26 cellular contexts compared by ENCODE assay signal in genomic region chr16:53629151-53629550, GRCh38.
"Had no signal": no experiment of that assay in that cellular context is flagged by ENCODE, and none has a peak within 500 bp of the region (broad histone marks: within the 10 kb centered on the region; RNA-seq: fewer than 3 reads in every experiment).

No MANE protein-coding gene starts in this region.

- ATAC-seq: activated CD8-positive, alpha-beta memory T cell treated with anti-CD3 and anti-CD28 coated beads, Interleukin-2, amount 10 ng/mL, durations not matched to agents 7 days and 5 days; activated naive CD4-positive, alpha-beta T cell treated with anti-CD3 and anti-CD28 coated beads, Interleukin-2, amount 50 U/mL, for 72 hours; activated naive CD8-positive, alpha-beta T cell treated with anti-CD3 and anti-CD28 coated beads, Interleukin-2, amount 50 U/mL, for 24 hours; Panc1; Right ventricle myocardium inferior; T-cell had no signal

- DNase-seq: activated B cell treated with CpG ODN at 0.5 μM for 24 hours; activated CD4-positive, alpha-beta T cell treated with anti-CD3 and anti-CD28 coated beads for 1 hour; activated CD4-positive, alpha-beta T cell treated with anti-CD3 and anti-CD28 coated beads, Interleukin-2, amount 10 ng/mL, durations not matched to agents 24 days and 14 days; activated CD4-positive, alpha-beta T cell treated with anti-CD3 and anti-CD28 coated beads, Interleukin-2, amount 50 U/mL, for 48 hours; activated CD8-positive, alpha-beta memory T cell treated with anti-CD3 and anti-CD28 coated beads, Interleukin-2, amount 10 ng/mL, durations not matched to agents 7 days and 5 days; activated effector memory CD4-positive, alpha-beta T cell treated with anti-CD3 and anti-CD28 coated beads, Interleukin-2, amount 50 U/mL, for 16 hours; activated naive CD4-positive, alpha-beta T cell treated with Interleukin-2 at 50 U/mL for 16 hours; activated naive CD8-positive, alpha-beta T cell treated with anti-CD3 and anti-CD28 coated beads, Interleukin-2, amount 50 U/mL, for 24 hours; activated T-cell treated with anti-CD3 and anti-CD28 coated beads, Interleukin-2, amount 50 U/mL, for 24 hours; amniotic stem cell; central memory CD4-positive, alpha-beta T cell; KG1; NCI-H146; NCI-H187 treated with DMSO at 0.1 percent for 48 hours; NCI-H2081 treated with DMSO at 0.1 percent for 48 hours; NCI-H524; NCI-H748 treated with DMSO at 0.1 percent for 48 hours; NK-92 treated with Interleukin-12 subunit alpha and Interleukin-12 subunit beta, amount 100 ng/mL, for 24 hours; OCI-M1; RPMI8226; T-cell; T-helper 2 cell; T1000 had no signal
